In the genomic region with DNA sequence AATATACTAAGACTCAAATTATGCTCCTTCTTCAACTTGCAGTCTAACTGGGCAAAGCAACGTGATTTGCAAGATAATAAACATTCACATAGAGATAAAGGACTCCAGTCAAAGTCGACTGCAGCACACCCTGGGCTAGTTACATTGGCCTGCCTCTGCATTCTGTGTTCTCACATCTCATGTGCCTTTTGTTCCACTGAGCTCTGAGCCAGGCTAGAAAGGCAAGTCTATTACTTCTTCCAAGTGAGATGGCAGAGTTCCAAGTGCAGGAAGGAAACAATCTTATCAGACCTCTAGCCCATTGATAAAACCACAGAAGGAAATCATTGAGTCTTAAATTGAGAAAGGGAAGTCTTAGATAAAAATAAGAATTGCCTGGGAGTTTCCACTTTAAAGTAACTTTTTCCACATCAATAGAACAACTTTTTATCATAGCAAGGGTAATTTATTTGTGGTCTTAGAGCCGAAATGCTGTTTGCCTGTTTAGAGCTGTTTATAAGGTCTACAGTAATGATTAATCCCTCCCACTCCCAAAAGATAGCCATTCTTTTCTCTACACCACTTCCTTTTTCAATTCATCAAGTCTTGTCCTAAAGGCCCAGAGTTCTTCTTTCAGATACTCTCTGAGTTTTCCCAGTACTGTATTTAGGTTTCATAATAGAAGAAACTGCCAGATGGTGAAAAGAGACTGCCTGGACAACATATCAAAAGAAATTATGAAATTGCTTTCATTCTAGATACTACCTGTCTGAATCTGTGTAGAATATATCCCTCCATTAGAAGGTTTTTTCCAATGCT, we compare ENCODE assay signal across 1 cellular context.
TF ChIP-seq lines count a peak whose summit lies in the region.

No MANE protein-coding gene starts in this region.

TF ChIP-seq in H1, 55 proteins besides CTCF, POLR2A, EP300 and RAD21 (continued from another document):
- TF ChIP-seq, protein P1, sequence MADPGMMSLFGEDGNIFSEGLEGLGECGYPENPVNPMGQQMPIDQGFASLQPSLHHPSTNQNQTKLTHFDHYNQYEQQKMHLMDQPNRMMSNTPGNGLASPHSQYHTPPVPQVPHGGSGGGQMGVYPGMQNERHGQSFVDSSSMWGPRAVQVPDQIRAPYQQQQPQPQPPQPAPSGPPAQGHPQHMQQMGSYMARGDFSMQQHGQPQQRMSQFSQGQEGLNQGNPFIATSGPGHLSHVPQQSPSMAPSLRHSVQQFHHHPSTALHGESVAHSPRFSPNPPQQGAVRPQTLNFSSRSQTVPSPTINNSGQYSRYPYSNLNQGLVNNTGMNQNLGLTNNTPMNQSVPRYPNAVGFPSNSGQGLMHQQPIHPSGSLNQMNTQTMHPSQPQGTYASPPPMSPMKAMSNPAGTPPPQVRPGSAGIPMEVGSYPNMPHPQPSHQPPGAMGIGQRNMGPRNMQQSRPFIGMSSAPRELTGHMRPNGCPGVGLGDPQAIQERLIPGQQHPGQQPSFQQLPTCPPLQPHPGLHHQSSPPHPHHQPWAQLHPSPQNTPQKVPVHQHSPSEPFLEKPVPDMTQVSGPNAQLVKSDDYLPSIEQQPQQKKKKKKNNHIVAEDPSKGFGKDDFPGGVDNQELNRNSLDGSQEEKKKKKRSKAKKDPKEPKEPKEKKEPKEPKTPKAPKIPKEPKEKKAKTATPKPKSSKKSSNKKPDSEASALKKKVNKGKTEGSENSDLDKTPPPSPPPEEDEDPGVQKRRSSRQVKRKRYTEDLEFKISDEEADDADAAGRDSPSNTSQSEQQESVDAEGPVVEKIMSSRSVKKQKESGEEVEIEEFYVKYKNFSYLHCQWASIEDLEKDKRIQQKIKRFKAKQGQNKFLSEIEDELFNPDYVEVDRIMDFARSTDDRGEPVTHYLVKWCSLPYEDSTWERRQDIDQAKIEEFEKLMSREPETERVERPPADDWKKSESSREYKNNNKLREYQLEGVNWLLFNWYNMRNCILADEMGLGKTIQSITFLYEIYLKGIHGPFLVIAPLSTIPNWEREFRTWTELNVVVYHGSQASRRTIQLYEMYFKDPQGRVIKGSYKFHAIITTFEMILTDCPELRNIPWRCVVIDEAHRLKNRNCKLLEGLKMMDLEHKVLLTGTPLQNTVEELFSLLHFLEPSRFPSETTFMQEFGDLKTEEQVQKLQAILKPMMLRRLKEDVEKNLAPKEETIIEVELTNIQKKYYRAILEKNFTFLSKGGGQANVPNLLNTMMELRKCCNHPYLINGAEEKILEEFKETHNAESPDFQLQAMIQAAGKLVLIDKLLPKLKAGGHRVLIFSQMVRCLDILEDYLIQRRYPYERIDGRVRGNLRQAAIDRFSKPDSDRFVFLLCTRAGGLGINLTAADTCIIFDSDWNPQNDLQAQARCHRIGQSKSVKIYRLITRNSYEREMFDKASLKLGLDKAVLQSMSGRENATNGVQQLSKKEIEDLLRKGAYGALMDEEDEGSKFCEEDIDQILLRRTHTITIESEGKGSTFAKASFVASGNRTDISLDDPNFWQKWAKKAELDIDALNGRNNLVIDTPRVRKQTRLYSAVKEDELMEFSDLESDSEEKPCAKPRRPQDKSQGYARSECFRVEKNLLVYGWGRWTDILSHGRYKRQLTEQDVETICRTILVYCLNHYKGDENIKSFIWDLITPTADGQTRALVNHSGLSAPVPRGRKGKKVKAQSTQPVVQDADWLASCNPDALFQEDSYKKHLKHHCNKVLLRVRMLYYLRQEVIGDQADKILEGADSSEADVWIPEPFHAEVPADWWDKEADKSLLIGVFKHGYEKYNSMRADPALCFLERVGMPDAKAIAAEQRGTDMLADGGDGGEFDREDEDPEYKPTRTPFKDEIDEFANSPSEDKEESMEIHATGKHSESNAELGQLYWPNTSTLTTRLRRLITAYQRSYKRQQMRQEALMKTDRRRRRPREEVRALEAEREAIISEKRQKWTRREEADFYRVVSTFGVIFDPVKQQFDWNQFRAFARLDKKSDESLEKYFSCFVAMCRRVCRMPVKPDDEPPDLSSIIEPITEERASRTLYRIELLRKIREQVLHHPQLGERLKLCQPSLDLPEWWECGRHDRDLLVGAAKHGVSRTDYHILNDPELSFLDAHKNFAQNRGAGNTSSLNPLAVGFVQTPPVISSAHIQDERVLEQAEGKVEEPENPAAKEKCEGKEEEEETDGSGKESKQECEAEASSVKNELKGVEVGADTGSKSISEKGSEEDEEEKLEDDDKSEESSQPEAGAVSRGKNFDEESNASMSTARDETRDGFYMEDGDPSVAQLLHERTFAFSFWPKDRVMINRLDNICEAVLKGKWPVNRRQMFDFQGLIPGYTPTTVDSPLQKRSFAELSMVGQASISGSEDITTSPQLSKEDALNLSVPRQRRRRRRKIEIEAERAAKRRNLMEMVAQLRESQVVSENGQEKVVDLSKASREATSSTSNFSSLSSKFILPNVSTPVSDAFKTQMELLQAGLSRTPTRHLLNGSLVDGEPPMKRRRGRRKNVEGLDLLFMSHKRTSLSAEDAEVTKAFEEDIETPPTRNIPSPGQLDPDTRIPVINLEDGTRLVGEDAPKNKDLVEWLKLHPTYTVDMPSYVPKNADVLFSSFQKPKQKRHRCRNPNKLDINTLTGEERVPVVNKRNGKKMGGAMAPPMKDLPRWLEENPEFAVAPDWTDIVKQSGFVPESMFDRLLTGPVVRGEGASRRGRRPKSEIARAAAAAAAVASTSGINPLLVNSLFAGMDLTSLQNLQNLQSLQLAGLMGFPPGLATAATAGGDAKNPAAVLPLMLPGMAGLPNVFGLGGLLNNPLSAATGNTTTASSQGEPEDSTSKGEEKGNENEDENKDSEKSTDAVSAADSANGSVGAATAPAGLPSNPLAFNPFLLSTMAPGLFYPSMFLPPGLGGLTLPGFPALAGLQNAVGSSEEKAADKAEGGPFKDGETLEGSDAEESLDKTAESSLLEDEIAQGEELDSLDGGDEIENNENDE (IDR thresholded peaks at IDR 0.05; ENCODE audit: insufficient replicate concordance, low read length): no peak
- TF ChIP-seq PHF8 (conservative IDR thresholded peaks at IDR 0.05; ENCODE audit: low read depth, low read length) (no peak), RXRA (IDR thresholded peaks at IDR 0.05; ENCODE audit: insufficient read depth, low read depth, low read length) (no peak), RNF2 (IDR thresholded peaks at IDR 0.05; ENCODE audit: borderline replicate concordance, low read depth, low read length, missing control alignments, poor library complexity, severe bottlenecking) (no peak), TCF12 (IDR thresholded peaks at IDR 0.05; ENCODE audit: low read depth, low read length) (no peak), CTBP2 (IDR thresholded peaks at IDR 0.05; ENCODE audit: borderline replicate concordance, insufficient read depth, insufficient read length, low read length) (no peak), SIN3A (conservative IDR thresholded peaks at IDR 0.05 in 1 of 2, IDR thresholded peaks at IDR 0.05 in 1 of 2; ENCODE audit: low read depth in 1 of 2, low read length in 2 of 2) (no peak)
- TF ChIP-seq, protein P2, sequence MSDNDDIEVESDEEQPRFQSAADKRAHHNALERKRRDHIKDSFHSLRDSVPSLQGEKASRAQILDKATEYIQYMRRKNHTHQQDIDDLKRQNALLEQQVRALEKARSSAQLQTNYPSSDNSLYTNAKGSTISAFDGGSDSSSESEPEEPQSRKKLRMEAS (IDR thresholded peaks at IDR 0.05): no peak
